Comparison of ENCODE assay signal across 8 cellular contexts in genomic region chr12:131930510-131930909, GRCh38. TPM values are rescaled to one million over a fixed set of nuclear protein-coding genes. Genes with fewer than 3 reads are reported as not detected.
DNase-seq lines count a peak whose midpoint lies in the region; ATAC-seq and TF ChIP-seq lines count a peak whose summit lies in the region.

No MANE protein-coding gene starts in this region.

- TF ChIP-seq CTCF in GM23338 (conservative IDR thresholded peaks at IDR 0.05; ENCODE audit: low read depth in 2 of 2) (no peak), glutamatergic neuron (IDR thresholded peaks at IDR 0.05; ENCODE audit: partially characterized antibody, unreplicated experiment) (no peak)

- no peaks in the 10 kb centered on the region for H3K27me3 ChIP-seq in GM23338 (ENCODE audit: insufficient read depth)
- H3K27me3 ChIP-seq in skeletal muscle tissue (ENCODE audit: control insufficient read depth in 3 of 3, insufficient read depth in 3 of 3, low read length in 3 of 3): no peaks in the 10 kb centered on the region

- H3K9me3 Mint-ChIP-seq in GM23338: peaks cover 16% of the 10 kb centered on the region
- H3K9me3 Mint-ChIP-seq in glutamatergic neuron (ENCODE audit: unreplicated experiment): peaks cover 11% of the 10 kb centered on the region

- ATAC-seq in GM23338: no peak
- no peak for ATAC-seq in T-helper 17 cell
- ATAC-seq in GM21381 (IDR thresholded peaks at IDR 0.05; ENCODE audit: unreplicated experiment): no peak

- H3K79me2 ChIP-seq in GM23338 (replicated peaks; ENCODE audit: insufficient read depth): peaks cover 25% of the 10 kb centered on the region

- peaks cover 58% of the 10 kb centered on the region for H3K36me3 Mint-ChIP-seq in GM23338 (ENCODE audit: low read depth)
- H3K36me3 Mint-ChIP-seq in T-helper 17 cell (ENCODE audit: low read depth): peaks cover 10% of the 10 kb centered on the region
- no peaks in the 10 kb centered on the region for H3K36me3 Mint-ChIP-seq in glutamatergic neuron (ENCODE audit: unreplicated experiment)

- no peaks in the 10 kb centered on the region for H3K9me2 ChIP-seq in GM23338 (ENCODE audit: insufficient read depth)

- 0 out of 2 replicates have a peak, but pooled peaks cover 13% of the 10 kb centered on the region for H3F3A ChIP-seq in GM23338 (replicated peaks; ENCODE audit: low read depth)

- H4K20me1 ChIP-seq in GM23338 (replicated peaks; ENCODE audit: insufficient read depth): peaks cover 4% of the 10 kb centered on the region; the same call in 1 of the 2 replicates

- H3K9me3 ChIP-seq in T-helper 17 cell (ENCODE audit: control insufficient read depth, low read length, poor library complexity, severe bottlenecking) (no peaks in the 10 kb centered on the region), skeletal muscle tissue (ENCODE audit: control insufficient read depth in 3 of 3, low read length in 3 of 3) (no peaks in the 10 kb centered on the region)

- H3K4me3 Mint-ChIP-seq in GM23338 (peak overlapping the region; percentile 97), T-helper 17 cell (peak overlapping the region; percentile 98), glutamatergic neuron (ENCODE audit: unreplicated experiment) (peak overlapping the region; percentile 93)

- DNase-seq in GM23338 (ENCODE audit: low spot score) (no peak), T-helper 17 cell (no peak), glutamatergic neuron (no peak), cerebellum (ENCODE audit: low spot score) (no peak), NCI-H748 treated with DMSO at 0.1 percent for 48 hours (lab: John Stamatoyannopoulos, UW) (no peak), SKM-1 treated with dmso at 0.1 percent for 144 hours (lab: John Stamatoyannopoulos, UW; ENCODE audit: unreplicated experiment) (no peak)

- H3K27ac Mint-ChIP-seq in GM23338 (peak overlapping the region; percentile 83), T-helper 17 cell (peak overlapping the region; percentile 86), glutamatergic neuron (ENCODE audit: unreplicated experiment) (peak overlapping the region; percentile 66)

- H3K27ac ChIP-seq in GM23338 (ENCODE audit: low read depth) (no peak overlapping the region), skeletal muscle tissue (ENCODE audit: low read depth, low read length) (no peak overlapping the region)

- H3K27me3 Mint-ChIP-seq in GM23338 (ENCODE audit: insufficient read depth, low read depth, poor library complexity): peaks cover 18% of the 10 kb centered on the region
- H3K27me3 Mint-ChIP-seq in T-helper 17 cell: no peaks in the 10 kb centered on the region
- peaks cover 4% of the 10 kb centered on the region for H3K27me3 Mint-ChIP-seq in glutamatergic neuron (ENCODE audit: unreplicated experiment)

- peak overlapping the region; percentile 93 for H3K4me2 ChIP-seq in GM23338

- peak overlapping the region; percentile 72 to 80 (median 74) for H3K9ac ChIP-seq in skeletal muscle tissue (ENCODE audit: low read depth in 1 of 3, low read length in 3 of 3)

- peaks cover 16% of the 10 kb centered on the region for H3K4me1 Mint-ChIP-seq in GM23338
- peaks cover 16% of the 10 kb centered on the region for H3K4me1 Mint-ChIP-seq in T-helper 17 cell
- H3K4me1 Mint-ChIP-seq in glutamatergic neuron (ENCODE audit: low read depth, unreplicated experiment): peaks cover 3% of the 10 kb centered on the region

- H3K36me3 ChIP-seq in GM23338 (ENCODE audit: insufficient read depth) (peaks cover 40% of the 10 kb centered on the region), skeletal muscle tissue (ENCODE audit: control insufficient read depth in 3 of 3, insufficient read depth in 3 of 3, low read length in 3 of 3) (peaks cover 26 to 35% (median 32%) of the 10 kb centered on the region in 3 donors)

- peaks cover 9% of the 10 kb centered on the region for H3K4me1 ChIP-seq in GM23338 (ENCODE audit: insufficient read depth)
- peaks cover 6 to 14% (median 7%) of the 10 kb centered on the region in 3 donors for H3K4me1 ChIP-seq in skeletal muscle tissue (ENCODE audit: control insufficient read depth in 3 of 3, insufficient read depth in 3 of 3, low read length in 3 of 3)

- H2AFZ ChIP-seq in GM23338: no peak overlapping the region

- peak overlapping the region; percentile 95 for H3K4me3 ChIP-seq in GM23338
- H3K4me3 ChIP-seq in skeletal muscle tissue (ENCODE audit: low read length in 3 of 3): peak overlapping the region; percentile 49 to 88 (median 83)

TF ChIP-seq in GM23338, 12 proteins besides CTCF, POLR2A, EP300 and RAD21 (continues in another document):
- TF ChIP-seq, protein P1, sequence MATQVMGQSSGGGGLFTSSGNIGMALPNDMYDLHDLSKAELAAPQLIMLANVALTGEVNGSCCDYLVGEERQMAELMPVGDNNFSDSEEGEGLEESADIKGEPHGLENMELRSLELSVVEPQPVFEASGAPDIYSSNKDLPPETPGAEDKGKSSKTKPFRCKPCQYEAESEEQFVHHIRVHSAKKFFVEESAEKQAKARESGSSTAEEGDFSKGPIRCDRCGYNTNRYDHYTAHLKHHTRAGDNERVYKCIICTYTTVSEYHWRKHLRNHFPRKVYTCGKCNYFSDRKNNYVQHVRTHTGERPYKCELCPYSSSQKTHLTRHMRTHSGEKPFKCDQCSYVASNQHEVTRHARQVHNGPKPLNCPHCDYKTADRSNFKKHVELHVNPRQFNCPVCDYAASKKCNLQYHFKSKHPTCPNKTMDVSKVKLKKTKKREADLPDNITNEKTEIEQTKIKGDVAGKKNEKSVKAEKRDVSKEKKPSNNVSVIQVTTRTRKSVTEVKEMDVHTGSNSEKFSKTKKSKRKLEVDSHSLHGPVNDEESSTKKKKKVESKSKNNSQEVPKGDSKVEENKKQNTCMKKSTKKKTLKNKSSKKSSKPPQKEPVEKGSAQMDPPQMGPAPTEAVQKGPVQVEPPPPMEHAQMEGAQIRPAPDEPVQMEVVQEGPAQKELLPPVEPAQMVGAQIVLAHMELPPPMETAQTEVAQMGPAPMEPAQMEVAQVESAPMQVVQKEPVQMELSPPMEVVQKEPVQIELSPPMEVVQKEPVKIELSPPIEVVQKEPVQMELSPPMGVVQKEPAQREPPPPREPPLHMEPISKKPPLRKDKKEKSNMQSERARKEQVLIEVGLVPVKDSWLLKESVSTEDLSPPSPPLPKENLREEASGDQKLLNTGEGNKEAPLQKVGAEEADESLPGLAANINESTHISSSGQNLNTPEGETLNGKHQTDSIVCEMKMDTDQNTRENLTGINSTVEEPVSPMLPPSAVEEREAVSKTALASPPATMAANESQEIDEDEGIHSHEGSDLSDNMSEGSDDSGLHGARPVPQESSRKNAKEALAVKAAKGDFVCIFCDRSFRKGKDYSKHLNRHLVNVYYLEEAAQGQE (IDR thresholded peaks at IDR 0.05; ENCODE audit: unreplicated experiment): no peak
- TF ChIP-seq JUNB (IDR thresholded peaks at IDR 0.05; ENCODE audit: unreplicated experiment) (no peak), CREB1 (CRISPR knock-in tag; IDR thresholded peaks at IDR 0.05; ENCODE audit: low read depth) (no peak)

RNA-seq across cellular contexts. Expression of gene PUS1, which starts 1.4 kb away (rescaled TPM):
- total RNA-seq in GM23338 (2014; rRNA removed; shearing (Covaris generic)): 72.7 and 73.0 TPM in 2 replicates
- 52.4 and 59.3 TPM in 2 replicates for polyA plus RNA-seq in GM23338 (2016; fragmentation: Nextera tagmentation; extraction: Ambion mirVana)
- total RNA-seq in T-helper 17 cell: 10 to 100 TPM; 23.6 TPM
- 28.1 TPM for total RNA-seq in glutamatergic neuron (ENCODE audit: unreplicated experiment)
- total RNA-seq in skeletal muscle tissue: 4.7 TPM
- 10.8 TPM for total RNA-seq in cerebellum

RNA-seq across cellular contexts. Expression of gene EP400, which starts 19.2 kb away (rescaled TPM):
- total RNA-seq in GM23338 (2014; rRNA removed; shearing (Covaris generic)): 47.7 and 57.2 TPM in 2 replicates
- polyA plus RNA-seq in GM23338 (2016; fragmentation: Nextera tagmentation; extraction: Ambion mirVana): 24.5 and 26.3 TPM in 2 replicates
- total RNA-seq in T-helper 17 cell: 10 to 100 TPM; 67.4 to 79.0 TPM
- 85.8 TPM for total RNA-seq in glutamatergic neuron (ENCODE audit: unreplicated experiment)
- total RNA-seq in skeletal muscle tissue: 11.0 TPM
- 30.1 TPM for total RNA-seq in cerebellum

RNA-seq across cellular contexts. Expression of gene ULK1, which starts 36.1 kb away (rescaled TPM):
- total RNA-seq in GM23338 (2014; rRNA removed; shearing (Covaris generic)): 26.2 and 33.8 TPM in 2 replicates
- polyA plus RNA-seq in GM23338 (2016; fragmentation: Nextera tagmentation; extraction: Ambion mirVana): 8.4 and 9.3 TPM in 2 replicates
- total RNA-seq in T-helper 17 cell (10 to 100 TPM; 91.9 to 97.2 TPM), glutamatergic neuron (ENCODE audit: unreplicated experiment) (168 TPM), skeletal muscle tissue (5.7 TPM), cerebellum (16.2 TPM)
